ENCODE assay signal across 1 cellular context in the genomic region with DNA sequence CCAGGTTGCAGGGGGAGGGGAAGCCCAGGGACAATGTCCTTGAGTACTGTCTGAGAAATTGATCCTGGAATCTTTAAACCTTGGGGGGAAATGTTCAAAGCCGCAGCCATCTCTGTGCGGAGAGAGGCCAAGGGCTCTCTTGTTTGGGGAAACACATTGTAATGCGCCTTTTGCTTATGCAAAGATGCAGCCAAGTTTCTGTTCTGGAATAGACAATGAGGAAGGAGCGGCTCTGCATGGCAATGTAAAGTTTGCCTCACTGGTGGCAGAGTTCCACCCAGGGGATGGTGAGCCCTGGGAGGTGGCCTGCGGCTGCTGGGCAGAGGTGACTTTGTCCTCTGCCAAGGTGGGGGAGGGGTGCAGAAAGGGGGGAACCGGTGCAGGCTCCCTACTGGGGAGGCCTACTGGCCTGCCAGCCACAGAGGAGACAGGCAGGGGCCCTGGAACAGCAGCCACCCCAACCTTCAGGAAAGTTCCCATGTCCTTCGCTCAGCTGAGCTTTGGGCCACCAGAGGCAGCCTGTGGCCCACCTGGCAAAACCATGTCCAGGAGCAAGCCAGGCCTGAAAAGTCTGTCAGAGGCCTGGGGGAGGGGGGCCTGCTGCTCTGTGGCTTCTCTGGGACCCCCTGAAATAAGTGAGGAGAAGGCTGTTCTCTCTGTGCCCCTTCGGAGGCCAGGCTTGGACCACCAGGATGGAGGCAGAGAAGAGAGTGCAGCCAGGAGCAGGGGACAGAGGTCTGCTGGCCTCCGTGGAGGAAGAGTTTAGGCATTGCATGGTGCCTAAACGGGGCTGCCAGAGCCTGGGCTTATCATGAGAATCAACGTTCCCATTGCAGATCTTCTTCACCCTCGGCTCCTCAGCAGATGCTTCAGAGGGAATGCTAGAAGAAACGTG.
TF ChIP-seq lines count a peak whose summit lies in the region.

No MANE protein-coding gene starts in this region.

TF ChIP-seq in GM23338, 12 proteins besides CTCF, POLR2A, EP300 and RAD21:
- TF ChIP-seq ZNF331 (CRISPR knock-in tag; IDR thresholded peaks at IDR 0.05; ENCODE audit: low read depth) (no peak), ETS1 (IDR thresholded peaks at IDR 0.05) (no peak)
- TF ChIP-seq, protein P1, sequence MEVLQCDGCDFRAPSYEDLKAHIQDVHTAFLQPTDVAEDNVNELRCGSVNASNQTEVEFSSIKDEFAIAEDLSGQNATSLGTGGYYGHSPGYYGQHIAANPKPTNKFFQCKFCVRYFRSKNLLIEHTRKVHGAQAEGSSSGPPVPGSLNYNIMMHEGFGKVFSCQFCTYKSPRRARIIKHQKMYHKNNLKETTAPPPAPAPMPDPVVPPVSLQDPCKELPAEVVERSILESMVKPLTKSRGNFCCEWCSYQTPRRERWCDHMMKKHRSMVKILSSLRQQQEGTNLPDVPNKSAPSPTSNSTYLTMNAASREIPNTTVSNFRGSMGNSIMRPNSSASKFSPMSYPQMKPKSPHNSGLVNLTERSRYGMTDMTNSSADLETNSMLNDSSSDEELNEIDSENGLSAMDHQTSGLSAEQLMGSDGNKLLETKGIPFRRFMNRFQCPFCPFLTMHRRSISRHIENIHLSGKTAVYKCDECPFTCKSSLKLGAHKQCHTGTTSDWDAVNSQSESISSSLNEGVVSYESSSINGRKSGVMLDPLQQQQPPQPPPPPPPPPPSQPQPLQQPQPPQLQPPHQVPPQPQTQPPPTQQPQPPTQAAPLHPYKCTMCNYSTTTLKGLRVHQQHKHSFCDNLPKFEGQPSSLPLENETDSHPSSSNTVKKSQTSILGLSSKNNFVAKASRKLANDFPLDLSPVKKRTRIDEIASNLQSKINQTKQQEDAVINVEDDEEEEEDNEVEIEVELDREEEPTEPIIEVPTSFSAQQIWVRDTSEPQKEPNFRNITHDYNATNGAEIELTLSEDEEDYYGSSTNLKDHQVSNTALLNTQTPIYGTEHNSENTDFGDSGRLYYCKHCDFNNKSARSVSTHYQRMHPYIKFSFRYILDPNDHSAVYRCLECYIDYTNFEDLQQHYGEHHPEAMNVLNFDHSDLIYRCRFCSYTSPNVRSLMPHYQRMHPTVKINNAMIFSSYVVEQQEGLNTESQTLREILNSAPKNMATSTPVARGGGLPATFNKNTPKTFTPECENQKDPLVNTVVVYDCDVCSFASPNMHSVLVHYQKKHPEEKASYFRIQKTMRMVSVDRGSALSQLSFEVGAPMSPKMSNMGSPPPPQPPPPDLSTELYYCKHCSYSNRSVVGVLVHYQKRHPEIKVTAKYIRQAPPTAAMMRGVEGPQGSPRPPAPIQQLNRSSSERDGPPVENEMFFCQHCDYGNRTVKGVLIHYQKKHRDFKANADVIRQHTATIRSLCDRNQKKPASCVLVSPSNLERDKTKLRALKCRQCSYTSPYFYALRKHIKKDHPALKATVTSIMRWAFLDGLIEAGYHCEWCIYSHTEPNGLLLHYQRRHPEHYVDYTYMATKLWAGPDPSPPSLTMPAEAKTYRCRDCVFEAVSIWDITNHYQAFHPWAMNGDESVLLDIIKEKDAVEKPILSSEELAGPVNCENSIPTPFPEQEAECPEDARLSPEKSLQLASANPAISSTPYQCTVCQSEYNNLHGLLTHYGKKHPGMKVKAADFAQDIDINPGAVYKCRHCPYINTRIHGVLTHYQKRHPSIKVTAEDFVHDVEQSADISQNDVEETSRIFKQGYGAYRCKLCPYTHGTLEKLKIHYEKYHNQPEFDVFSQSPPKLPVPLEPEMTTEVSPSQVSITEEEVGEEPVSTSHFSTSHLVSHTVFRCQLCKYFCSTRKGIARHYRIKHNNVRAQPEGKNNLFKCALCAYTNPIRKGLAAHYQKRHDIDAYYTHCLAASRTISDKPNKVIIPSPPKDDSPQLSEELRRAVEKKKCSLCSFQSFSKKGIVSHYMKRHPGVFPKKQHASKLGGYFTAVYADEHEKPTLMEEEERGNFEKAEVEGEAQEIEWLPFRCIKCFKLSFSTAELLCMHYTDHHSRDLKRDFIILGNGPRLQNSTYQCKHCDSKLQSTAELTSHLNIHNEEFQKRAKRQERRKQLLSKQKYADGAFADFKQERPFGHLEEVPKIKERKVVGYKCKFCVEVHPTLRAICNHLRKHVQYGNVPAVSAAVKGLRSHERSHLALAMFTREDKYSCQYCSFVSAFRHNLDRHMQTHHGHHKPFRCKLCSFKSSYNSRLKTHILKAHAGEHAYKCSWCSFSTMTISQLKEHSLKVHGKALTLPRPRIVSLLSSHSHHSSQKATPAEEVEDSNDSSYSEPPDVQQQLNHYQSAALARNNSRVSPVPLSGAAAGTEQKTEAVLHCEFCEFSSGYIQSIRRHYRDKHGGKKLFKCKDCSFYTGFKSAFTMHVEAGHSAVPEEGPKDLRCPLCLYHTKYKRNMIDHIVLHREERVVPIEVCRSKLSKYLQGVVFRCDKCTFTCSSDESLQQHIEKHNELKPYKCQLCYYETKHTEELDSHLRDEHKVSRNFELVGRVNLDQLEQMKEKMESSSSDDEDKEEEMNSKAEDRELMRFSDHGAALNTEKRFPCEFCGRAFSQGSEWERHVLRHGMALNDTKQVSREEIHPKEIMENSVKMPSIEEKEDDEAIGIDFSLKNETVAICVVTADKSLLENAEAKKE (CRISPR knock-in tag; IDR thresholded peaks at IDR 0.05) = no peak
TF ChIP-seq in GM23338: peak in this region for 0.
